ENCODE assay signal across 8 cellular contexts in genomic region chr9:125190371-125190801, GRCh38. TPM values are rescaled to one million over a fixed set of nuclear protein-coding genes. Genes with fewer than 3 reads are reported as not detected.
A peak's percentile ranks its signal among the peaks of the same experiment; 100 is the strongest.
DNase-seq lines count a peak whose midpoint lies in the region; ATAC-seq, FAIRE-seq and TF ChIP-seq lines count a peak whose summit lies in the region.

No MANE protein-coding gene starts in this region.

- no peak overlapping the region for H3K18ac ChIP-seq in mesendoderm (ENCODE audit: low read length)

- H3K4me3 Mint-ChIP-seq in type B pancreatic cell, result peak overlapping the region; percentile 95

- peaks cover 4% of the 10 kb centered on the region for H3K36me3 Mint-ChIP-seq in type B pancreatic cell

- ATAC-seq in GM18873 (IDR thresholded peaks at IDR 0.05; ENCODE audit: low FRiP score, unreplicated experiment) (no peak), HG03354 (IDR thresholded peaks at IDR 0.05; ENCODE audit: poor library complexity, severe bottlenecking, unreplicated experiment) (no peak)

- WGBS in mesendoderm (ENCODE audit: extremely low coverage, insufficient coverage, low lambda C conversion rate), result no CpG with 5 or more reads among the region's 13 CpGs

- no peaks in the 10 kb centered on the region for H3K79me1 ChIP-seq in mesendoderm (ENCODE audit: low read length)

- peak overlapping the region; percentile 91 for H4K5ac ChIP-seq in mesendoderm (ENCODE audit: low read length)

- H3K79me2 ChIP-seq in OCI-LY3 (ENCODE audit: low read length), result peaks cover 51% of the 10 kb centered on the region
- peaks cover 25% of the 10 kb centered on the region for H3K79me2 ChIP-seq in mesendoderm (ENCODE audit: control insufficient read depth, insufficient read depth, low read length)

- H3K23ac ChIP-seq in mesendoderm (ENCODE audit: low read length), result peak overlapping the region; percentile 29

- DNase-seq in bronchial epithelial cell (ENCODE audit: low read depth) (no peak), mesendoderm (peak; percentile 23), type B pancreatic cell (ENCODE audit: extremely low spot score, unreplicated experiment) (no peak), pons (ENCODE audit: low spot score) (no peak)

- H4K8ac ChIP-seq in mesendoderm (ENCODE audit: low read depth, low read length), result peak overlapping the region; percentile 28

- H2AFZ ChIP-seq in OCI-LY3 (ENCODE audit: low read depth, low read length), result peak overlapping the region; percentile 98

- H2BK15ac ChIP-seq in mesendoderm (replicated peaks; ENCODE audit: low read depth), result no peak overlapping the region

- H3K27ac ChIP-seq in OCI-LY3 (ENCODE audit: low read length) (no peak overlapping the region), mesendoderm (ENCODE audit: low read depth, low read length) (no peak overlapping the region)

- H3K27ac Mint-ChIP-seq in type B pancreatic cell, result peak overlapping the region; percentile 93

- H3K9me3 ChIP-seq in OCI-LY3 (ENCODE audit: insufficient read depth, low read length), result no peaks in the 10 kb centered on the region

- peak overlapping the region; percentile 98 for H3K56ac ChIP-seq in mesendoderm (ENCODE audit: low read length)

- H3K4me2 ChIP-seq in OCI-LY3 (ENCODE audit: low read length), result peak overlapping the region; percentile 90
- peak overlapping the region; percentile 92 for H3K4me2 ChIP-seq in mesendoderm (ENCODE audit: low read length)

- H4K20me1 ChIP-seq in OCI-LY3 (ENCODE audit: insufficient read depth, low read length), result peaks cover 7% of the 10 kb centered on the region; the same call in 1 of the 2 replicates

- H2AK5ac ChIP-seq in mesendoderm (ENCODE audit: low read length), result no peak overlapping the region

- no peaks in the 10 kb centered on the region for H3K27me3 ChIP-seq in OCI-LY3 (ENCODE audit: low read depth, low read length)
- no peaks in the 10 kb centered on the region for H3K27me3 ChIP-seq in bronchial epithelial cell (ENCODE audit: control insufficient read depth, insufficient read depth, low read length)
- no peaks in the 10 kb centered on the region for H3K27me3 ChIP-seq in mesendoderm (ENCODE audit: insufficient read depth, low read length, poor library complexity)

- H3K9ac ChIP-seq in OCI-LY3 (ENCODE audit: low read length) (peak overlapping the region; percentile 88), mesendoderm (ENCODE audit: low read length) (peak overlapping the region; percentile 95)

- H3K4me1 Mint-ChIP-seq in type B pancreatic cell (ENCODE audit: unreplicated experiment), result peaks cover 11% of the 10 kb centered on the region

- H3K36me3 ChIP-seq in OCI-LY3 (replicated peaks; ENCODE audit: low read depth, low read length) (no peaks in the 10 kb centered on the region), bronchial epithelial cell (ENCODE audit: control insufficient read depth, insufficient read depth, low read length) (no peaks in the 10 kb centered on the region), mesendoderm (ENCODE audit: control insufficient read depth, insufficient read depth, low read length) (no peaks in the 10 kb centered on the region)

- H2BK120ac ChIP-seq in mesendoderm (ENCODE audit: low read depth, low read length), result no peak overlapping the region

- H3K4me3 ChIP-seq in GM12875 (ENCODE audit: low read depth, low read length) (peak overlapping the region; percentile 83), OCI-LY3 (ENCODE audit: low read length) (peak overlapping the region; percentile 84), bronchial epithelial cell (ENCODE audit: low read depth, low read length) (peak overlapping the region; percentile 99), mesendoderm (ENCODE audit: low read length) (peak overlapping the region; percentile 90)

- H3K9me3 Mint-ChIP-seq in type B pancreatic cell, result no peaks in the 10 kb centered on the region

- H3K4ac ChIP-seq in mesendoderm (ENCODE audit: low read depth, low read length), result no peak overlapping the region

- no peaks in the 10 kb centered on the region for H3K27me3 Mint-ChIP-seq in type B pancreatic cell

- no peak for FAIRE-seq in bronchial epithelial cell (lab: Jason Lieb, UNC)

- TF ChIP-seq CTCF in GM12875 (IDR thresholded peaks at IDR 0.05; ENCODE audit: borderline replicate concordance, insufficient read depth, low read depth, low read length) (no peak), OCI-LY3 (IDR thresholded peaks at IDR 0.05; ENCODE audit: low read depth, low read length) (no peak), bronchial epithelial cell (IDR thresholded peaks at IDR 0.05; ENCODE audit: insufficient read depth, low read length, severe bottlenecking) (no peak), type B pancreatic cell (conservative IDR thresholded peaks at IDR 0.05) (no peak)

- H2BK5ac ChIP-seq in mesendoderm (ENCODE audit: low read length), result no peak overlapping the region

- peaks cover 9% of the 10 kb centered on the region for H3K4me1 ChIP-seq in OCI-LY3 (ENCODE audit: low read length)
- H3K4me1 ChIP-seq in mesendoderm (ENCODE audit: control insufficient read depth, low read depth, low read length), result peaks cover 3% of the 10 kb centered on the region

RNA-seq across cellular contexts. Expression of gene PPP6C, which starts 0.8 kb away (rescaled TPM):
- total RNA-seq in bronchial epithelial cell, result 9.0 and 10.5 TPM in 2 replicates
- 36.8 TPM for polyA plus RNA-seq in mesendoderm (2013, experiment 1 of 2)
- polyA plus RNA-seq in mesendoderm (2013, experiment 2 of 2), result 35.6 TPM
- 30.2 and 35.2 TPM in 2 replicates for total RNA-seq in type B pancreatic cell (ENCODE audit: low replicate concordance)

RNA-seq across cellular contexts. Expression of gene RABEPK, which starts 10.0 kb away (rescaled TPM):
- total RNA-seq in bronchial epithelial cell, result 29.1 and 41.3 TPM in 2 replicates
- polyA plus RNA-seq in mesendoderm (2013, experiment 1 of 2), result 31.5 TPM
- polyA plus RNA-seq in mesendoderm (2013, experiment 2 of 2), result 32.7 TPM
- 14.9 and 19.0 TPM in 2 replicates for total RNA-seq in type B pancreatic cell (ENCODE audit: low replicate concordance)

RNA-seq across cellular contexts. Expression of gene SCAI, which starts 47.1 kb away (rescaled TPM):
- 4.7 and 7.1 TPM in 2 replicates for total RNA-seq in bronchial epithelial cell
- polyA plus RNA-seq in mesendoderm (2013, experiment 1 of 2), result 7.3 TPM
- polyA plus RNA-seq in mesendoderm (2013, experiment 2 of 2), result 7.8 TPM
- 10.5 and 12.8 TPM in 2 replicates for total RNA-seq in type B pancreatic cell (ENCODE audit: low replicate concordance)

RNA-seq across cellular contexts. Expression of gene HSPA5, which starts 50.8 kb away (rescaled TPM):
- 520 and 945 TPM in 2 replicates for total RNA-seq in bronchial epithelial cell
- polyA plus RNA-seq in mesendoderm (2013, experiment 1 of 2), result 325 TPM
- 322 TPM for polyA plus RNA-seq in mesendoderm (2013, experiment 2 of 2)
- 269 and 299 TPM in 2 replicates for total RNA-seq in type B pancreatic cell (ENCODE audit: low replicate concordance)
